In genomic region chr17:69906306-69906705, GRCh38 we compare ENCODE assay signal across 9 cellular contexts.
"Had no signal": no experiment of that assay in that cellular context is flagged by ENCODE, and none has a peak within 500 bp of the region (broad histone marks: within the 10 kb centered on the region; RNA-seq: fewer than 3 reads in every experiment).

No MANE protein-coding gene starts in this region.

- DNase-seq: H9, HCEC 1CT, IMR-90, KBM-7 had no signal

- H3K4me2 ChIP-seq: GM23338, KMS-11 had no signal

- H3K4me3 ChIP-seq: GM23338 had no signal

- ATAC-seq: GM23338 had no signal

- H3K27ac ChIP-seq: KMS-11 had no signal

- FAIRE-seq: H1, H54, HTR-8/SVneo had no signal

- H3K9ac ChIP-seq: KMS-11 had no signal
